ENCODE assay signal across 8 cellular contexts in genomic region chr1:230797376-230798186, GRCh38. TPM values are rescaled to one million over a fixed set of nuclear protein-coding genes. Genes with fewer than 3 reads are reported as not detected.
A peak's percentile ranks its signal among the peaks of the same experiment; 100 is the strongest.
DNase-seq lines count a peak whose midpoint lies in the region; ATAC-seq and TF ChIP-seq lines count a peak whose summit lies in the region.

No MANE protein-coding gene starts in this region.

- in situ Hi-C loops in SK-MEL-5 (cut with HindIII; ENCODE audit: low pct_unique_long_range_greater_than_20kb, low sequenced_read_pairs) = no loop called here

- POLR2A ChIA-PET in T-cell (lab: Charles Lee) = no interaction called here

- H3K4me1 Mint-ChIP-seq in Calu3 (ENCODE audit: low read depth, unreplicated experiment) (no peaks in the 10 kb centered on the region), T-cell (no peaks in the 10 kb centered on the region)

- ATAC-seq in T-cell (replicated peaks in 1 of 4) = no peak
- no peak for ATAC-seq in HG03108 (IDR thresholded peaks at IDR 0.05; ENCODE audit: unreplicated experiment)

- H3K27ac Mint-ChIP-seq in Calu3 (ENCODE audit: unreplicated experiment) (no peak overlapping the region), T-cell (no peak overlapping the region)

- H3K4me3 Mint-ChIP-seq in Calu3 (ENCODE audit: low read depth, unreplicated experiment) (no peak overlapping the region), T-cell (no peak overlapping the region)

- TF ChIP-seq CTCF in Calu3 (IDR thresholded peaks at IDR 0.05; ENCODE audit: unreplicated experiment) (peak; percentile 81), fibroblast of pulmonary artery (IDR thresholded peaks at IDR 0.05; ENCODE audit: low read length, missing control alignments) (peak; percentile 86)

- no peak overlapping the region for H3K4me3 ChIP-seq in fibroblast of pulmonary artery (replicated peaks; ENCODE audit: low read depth, low read length)

- H3K36me3 Mint-ChIP-seq in Calu3 (ENCODE audit: insufficient read depth, unreplicated experiment) = no peaks in the 10 kb centered on the region
- H3K36me3 Mint-ChIP-seq in T-cell = no peaks in the 10 kb centered on the region

- CTCF ChIA-PET in Calu3 (lab: Charles Lee) = interaction anchor here (1.2 to 1.3 kb wide), 3 partner anchors 8 to 83 kb away, joined by 4 to 7 read pairs (median 6); partner anchors contain the start of gene AGT
- CTCF ChIA-PET in T-cell (lab: Charles Lee) = no interaction called here

- H3K27me3 Mint-ChIP-seq in Calu3 (ENCODE audit: unreplicated experiment) (no peaks in the 10 kb centered on the region), T-cell (peaks cover 19 to 24% of the 10 kb centered on the region in 2 donors)

- DNase-seq in Calu3 (peak; percentile 73), HS-5 (ENCODE audit: low read depth) (peak; percentile 13), SK-MEL-5 (ENCODE audit: low read depth, low spot score) (peak; percentile 83), fibroblast of pulmonary artery (ENCODE audit: low read depth) (peak; percentile 81), nucleus accumbens (lab: John Stamatoyannopoulos, UW) (peak in 48 of 56 donors; percentile 24 to 86 (median 60)), T-cell (no peak), NCI-H187 (lab: John Stamatoyannopoulos, UW) (no peak)

- intact Hi-C loops in Calu3 (cut with micrococcal nuclease; ENCODE audit: unreplicated experiment) = loop anchor here (1.0 to 5.0 kb wide), 5 partner anchors 59 to 415 kb away; partner anchors contain the start of genes ARV1 and TTC13

- BruUV-seq in Calu3 (replicated peaks; lab: Mats Ljungman, UMichigan) = no TSS peak

- H3K9me3 Mint-ChIP-seq in Calu3 (ENCODE audit: low read depth, unreplicated experiment) = peaks cover 2% of the 10 kb centered on the region
- H3K9me3 Mint-ChIP-seq in T-cell = no peaks in the 10 kb centered on the region

RNA-seq across cellular contexts. Expression of gene CAPN9, which starts 50.4 kb away (rescaled TPM):
- total RNA-seq in Calu3 (2022) = not detected in 2 replicates
- total RNA-seq in SK-MEL-5 (2014; rRNA removed; shearing (Covaris generic)) = not detected in 2 replicates
- not detected in 2 replicates for polyA plus RNA-seq in SK-MEL-5 (2015; cell fraction: cytosol; rRNA removed)
- not detected in 2 replicates for polyA plus RNA-seq in SK-MEL-5 (2015; cell fraction: nucleus; rRNA removed)
- not detected for total RNA-seq in T-cell

Comparison
In these comparisons a context has a peak if more than half of its experiments do, and no peak if none do; other contexts are left out.
1. DNase-seq: peak in Calu3 (single experiment), HS-5 (single experiment), SK-MEL-5 (single experiment), fibroblast of pulmonary artery (single experiment) and nucleus accumbens (48 of 56); none in T-cell (0 of 34) and NCI-H187 (0 of 2).